Comparison of ENCODE assay signal across 1 cellular context in genomic region chr4:14856927-14857220, GRCh38.
TF ChIP-seq lines count a peak whose summit lies in the region.

No MANE protein-coding gene starts in this region.

TF ChIP-seq in K562, 482 proteins besides CTCF, POLR2A, EP300 and RAD21:
- TF ChIP-seq ZBTB11 (CRISPR knock-in tag; IDR thresholded peaks at IDR 0.05) (no peak), ZNF24 (IDR thresholded peaks at IDR 0.05) (no peak), ZNF512 (tag; IDR thresholded peaks at IDR 0.05) (0 out of 2 replicates have a peak, but pooled peaks have one; percentile 18), NONO (IDR thresholded peaks at IDR 0.05; ENCODE audit: low read depth in 2 of 2, low read length in 1 of 2) (no peak), EGR1 (conservative IDR thresholded peaks at IDR 0.05) (no peak), TARDBP (IDR thresholded peaks at IDR 0.05) (no peak), PURB (CRISPR knock-in tag; IDR thresholded peaks at IDR 0.05; ENCODE audit: low read depth) (no peak)
TF ChIP-seq in K562: peak in this region for 1.
